In the genomic region with DNA sequence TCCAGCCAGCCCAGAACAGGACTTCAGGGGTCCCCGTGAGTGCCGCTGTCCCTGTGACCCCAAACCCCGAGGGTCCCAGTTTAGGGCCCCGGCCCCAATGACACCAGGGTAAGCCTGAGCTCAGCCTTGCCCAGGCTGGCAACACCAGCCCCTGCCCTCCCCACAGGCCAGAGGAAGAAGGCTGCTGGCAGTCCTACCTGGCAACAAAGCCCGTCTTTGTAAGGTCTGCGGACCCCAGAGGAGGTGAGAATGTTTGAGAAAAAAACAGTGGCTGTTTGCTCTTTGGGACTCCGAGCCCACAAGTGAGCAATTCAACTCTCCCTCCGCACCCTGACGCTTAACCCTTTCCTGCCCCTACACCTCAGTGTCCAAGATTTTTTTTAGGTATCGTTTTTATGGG, we compare ENCODE assay signal across 1 cellular context.
TF ChIP-seq lines count a peak whose summit lies in the region.

No MANE protein-coding gene starts in this region.

TF ChIP-seq in HepG2, 621 proteins besides CTCF, POLR2A, EP300 and RAD21 (continued from another document and continues in another):
- peak; percentile 98 for TF ChIP-seq HNRNPL (IDR thresholded peaks at IDR 0.05; ENCODE audit: low read depth, low read length)
- no peak for TF ChIP-seq ATM (IDR thresholded peaks at IDR 0.05; ENCODE audit: borderline replicate concordance)
- TF ChIP-seq, protein P1, sequence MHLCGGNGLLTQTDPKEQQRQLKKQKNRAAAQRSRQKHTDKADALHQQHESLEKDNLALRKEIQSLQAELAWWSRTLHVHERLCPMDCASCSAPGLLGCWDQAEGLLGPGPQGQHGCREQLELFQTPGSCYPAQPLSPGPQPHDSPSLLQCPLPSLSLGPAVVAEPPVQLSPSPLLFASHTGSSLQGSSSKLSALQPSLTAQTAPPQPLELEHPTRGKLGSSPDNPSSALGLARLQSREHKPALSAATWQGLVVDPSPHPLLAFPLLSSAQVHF (CRISPR knock-in tag; IDR thresholded peaks at IDR 0.05) = no peak
- TF ChIP-seq ZNF605 (CRISPR knock-in tag; IDR thresholded peaks at IDR 0.05) = peak; percentile 44; the same call in 1 of the 2 replicates
- TF ChIP-seq ZMAT3 (CRISPR knock-in tag; conservative IDR thresholded peaks at IDR 0.05) = no peak
- TF ChIP-seq, protein P2, sequence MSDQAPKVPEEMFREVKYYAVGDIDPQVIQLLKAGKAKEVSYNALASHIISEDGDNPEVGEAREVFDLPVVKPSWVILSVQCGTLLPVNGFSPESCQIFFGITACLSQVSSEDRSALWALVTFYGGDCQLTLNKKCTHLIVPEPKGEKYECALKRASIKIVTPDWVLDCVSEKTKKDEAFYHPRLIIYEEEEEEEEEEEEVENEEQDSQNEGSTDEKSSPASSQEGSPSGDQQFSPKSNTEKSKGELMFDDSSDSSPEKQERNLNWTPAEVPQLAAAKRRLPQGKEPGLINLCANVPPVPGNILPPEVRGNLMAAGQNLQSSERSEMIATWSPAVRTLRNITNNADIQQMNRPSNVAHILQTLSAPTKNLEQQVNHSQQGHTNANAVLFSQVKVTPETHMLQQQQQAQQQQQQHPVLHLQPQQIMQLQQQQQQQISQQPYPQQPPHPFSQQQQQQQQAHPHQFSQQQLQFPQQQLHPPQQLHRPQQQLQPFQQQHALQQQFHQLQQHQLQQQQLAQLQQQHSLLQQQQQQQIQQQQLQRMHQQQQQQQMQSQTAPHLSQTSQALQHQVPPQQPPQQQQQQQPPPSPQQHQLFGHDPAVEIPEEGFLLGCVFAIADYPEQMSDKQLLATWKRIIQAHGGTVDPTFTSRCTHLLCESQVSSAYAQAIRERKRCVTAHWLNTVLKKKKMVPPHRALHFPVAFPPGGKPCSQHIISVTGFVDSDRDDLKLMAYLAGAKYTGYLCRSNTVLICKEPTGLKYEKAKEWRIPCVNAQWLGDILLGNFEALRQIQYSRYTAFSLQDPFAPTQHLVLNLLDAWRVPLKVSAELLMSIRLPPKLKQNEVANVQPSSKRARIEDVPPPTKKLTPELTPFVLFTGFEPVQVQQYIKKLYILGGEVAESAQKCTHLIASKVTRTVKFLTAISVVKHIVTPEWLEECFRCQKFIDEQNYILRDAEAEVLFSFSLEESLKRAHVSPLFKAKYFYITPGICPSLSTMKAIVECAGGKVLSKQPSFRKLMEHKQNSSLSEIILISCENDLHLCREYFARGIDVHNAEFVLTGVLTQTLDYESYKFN (CRISPR knock-in tag; conservative IDR thresholded peaks at IDR 0.05) = peak; percentile 73
- no peak for TF ChIP-seq ZNF709 (CRISPR knock-in tag; IDR thresholded peaks at IDR 0.05)
- no peak for TF ChIP-seq ZNF446 (CRISPR knock-in tag; IDR thresholded peaks at IDR 0.05)
- TF ChIP-seq, protein P3, sequence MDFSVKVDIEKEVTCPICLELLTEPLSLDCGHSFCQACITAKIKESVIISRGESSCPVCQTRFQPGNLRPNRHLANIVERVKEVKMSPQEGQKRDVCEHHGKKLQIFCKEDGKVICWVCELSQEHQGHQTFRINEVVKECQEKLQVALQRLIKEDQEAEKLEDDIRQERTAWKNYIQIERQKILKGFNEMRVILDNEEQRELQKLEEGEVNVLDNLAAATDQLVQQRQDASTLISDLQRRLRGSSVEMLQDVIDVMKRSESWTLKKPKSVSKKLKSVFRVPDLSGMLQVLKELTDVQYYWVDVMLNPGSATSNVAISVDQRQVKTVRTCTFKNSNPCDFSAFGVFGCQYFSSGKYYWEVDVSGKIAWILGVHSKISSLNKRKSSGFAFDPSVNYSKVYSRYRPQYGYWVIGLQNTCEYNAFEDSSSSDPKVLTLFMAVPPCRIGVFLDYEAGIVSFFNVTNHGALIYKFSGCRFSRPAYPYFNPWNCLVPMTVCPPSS (IDR thresholded peaks at IDR 0.05) = no peak
- peak; percentile 56 for TF ChIP-seq FOXO1 (CRISPR knock-in tag; IDR thresholded peaks at IDR 0.05)
- peak; percentile 22; the same call in 1 of the 2 replicates for TF ChIP-seq ZNF430 (CRISPR knock-in tag; IDR thresholded peaks at IDR 0.05)
- peak; percentile 65 for TF ChIP-seq FOXA3 (CRISPR knock-in tag; IDR thresholded peaks at IDR 0.05)
- no peak for TF ChIP-seq ZNF143 (CRISPR knock-in tag; IDR thresholded peaks at IDR 0.05)
- peak; percentile 48 for TF ChIP-seq ETV5 (CRISPR knock-in tag; IDR thresholded peaks at IDR 0.05; ENCODE audit: borderline replicate concordance)
- peak; percentile 40; the same call in 1 of the 2 replicates for TF ChIP-seq NR2F2 (IDR thresholded peaks at IDR 0.05; ENCODE audit: borderline replicate concordance, low read depth)
- peak; percentile 48 for TF ChIP-seq FOSL2 (CRISPR knock-in tag; IDR thresholded peaks at IDR 0.05)
- peak; percentile 61 for TF ChIP-seq GATAD2A (CRISPR knock-in tag; IDR thresholded peaks at IDR 0.05)
- TF ChIP-seq ELF3 (CRISPR knock-in tag; IDR thresholded peaks at IDR 0.05) = 0 out of 2 replicates have a peak, but pooled peaks have one; percentile 9
- TF ChIP-seq, protein P4, sequence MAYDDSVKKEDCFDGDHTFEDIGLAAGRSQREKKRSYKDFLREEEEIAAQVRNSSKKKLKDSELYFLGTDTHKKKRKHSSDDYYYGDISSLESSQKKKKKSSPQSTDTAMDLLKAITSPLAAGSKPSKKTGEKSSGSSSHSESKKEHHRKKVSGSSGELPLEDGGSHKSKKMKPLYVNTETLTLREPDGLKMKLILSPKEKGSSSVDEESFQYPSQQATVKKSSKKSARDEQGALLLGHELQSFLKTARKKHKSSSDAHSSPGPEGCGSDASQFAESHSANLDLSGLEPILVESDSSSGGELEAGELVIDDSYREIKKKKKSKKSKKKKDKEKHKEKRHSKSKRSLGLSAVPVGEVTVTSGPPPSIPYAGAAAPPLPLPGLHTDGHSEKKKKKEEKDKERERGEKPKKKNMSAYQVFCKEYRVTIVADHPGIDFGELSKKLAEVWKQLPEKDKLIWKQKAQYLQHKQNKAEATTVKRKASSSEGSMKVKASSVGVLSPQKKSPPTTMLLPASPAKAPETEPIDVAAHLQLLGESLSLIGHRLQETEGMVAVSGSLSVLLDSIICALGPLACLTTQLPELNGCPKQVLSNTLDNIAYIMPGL (CRISPR knock-in tag; IDR thresholded peaks at IDR 0.05; ENCODE audit: borderline replicate concordance in 1 of 2, low read depth in 1 of 2) = peak; percentile 36 to 54; a peak in 2 of 4 replicates
- peak; percentile 45; the same call in 1 of the 2 replicates for TF ChIP-seq SOX5 (CRISPR knock-in tag; IDR thresholded peaks at IDR 0.05; ENCODE audit: borderline replicate concordance)
- TF ChIP-seq, protein P5, sequence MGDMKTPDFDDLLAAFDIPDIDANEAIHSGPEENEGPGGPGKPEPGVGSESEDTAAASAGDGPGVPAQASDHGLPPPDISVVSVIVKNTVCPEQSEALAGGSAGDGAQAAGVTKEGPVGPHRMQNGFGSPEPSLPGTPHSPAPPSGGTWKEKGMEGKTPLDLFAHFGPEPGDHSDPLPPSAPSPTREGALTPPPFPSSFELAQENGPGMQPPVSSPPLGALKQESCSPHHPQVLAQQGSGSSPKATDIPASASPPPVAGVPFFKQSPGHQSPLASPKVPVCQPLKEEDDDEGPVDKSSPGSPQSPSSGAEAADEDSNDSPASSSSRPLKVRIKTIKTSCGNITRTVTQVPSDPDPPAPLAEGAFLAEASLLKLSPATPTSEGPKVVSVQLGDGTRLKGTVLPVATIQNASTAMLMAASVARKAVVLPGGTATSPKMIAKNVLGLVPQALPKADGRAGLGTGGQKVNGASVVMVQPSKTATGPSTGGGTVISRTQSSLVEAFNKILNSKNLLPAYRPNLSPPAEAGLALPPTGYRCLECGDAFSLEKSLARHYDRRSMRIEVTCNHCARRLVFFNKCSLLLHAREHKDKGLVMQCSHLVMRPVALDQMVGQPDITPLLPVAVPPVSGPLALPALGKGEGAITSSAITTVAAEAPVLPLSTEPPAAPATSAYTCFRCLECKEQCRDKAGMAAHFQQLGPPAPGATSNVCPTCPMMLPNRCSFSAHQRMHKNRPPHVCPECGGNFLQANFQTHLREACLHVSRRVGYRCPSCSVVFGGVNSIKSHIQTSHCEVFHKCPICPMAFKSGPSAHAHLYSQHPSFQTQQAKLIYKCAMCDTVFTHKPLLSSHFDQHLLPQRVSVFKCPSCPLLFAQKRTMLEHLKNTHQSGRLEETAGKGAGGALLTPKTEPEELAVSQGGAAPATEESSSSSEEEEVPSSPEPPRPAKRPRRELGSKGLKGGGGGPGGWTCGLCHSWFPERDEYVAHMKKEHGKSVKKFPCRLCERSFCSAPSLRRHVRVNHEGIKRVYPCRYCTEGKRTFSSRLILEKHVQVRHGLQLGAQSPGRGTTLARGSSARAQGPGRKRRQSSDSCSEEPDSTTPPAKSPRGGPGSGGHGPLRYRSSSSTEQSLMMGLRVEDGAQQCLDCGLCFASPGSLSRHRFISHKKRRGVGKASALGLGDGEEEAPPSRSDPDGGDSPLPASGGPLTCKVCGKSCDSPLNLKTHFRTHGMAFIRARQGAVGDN (CRISPR knock-in tag; IDR thresholded peaks at IDR 0.05) = peak; percentile 41
- TF ChIP-seq GATAD1 (CRISPR knock-in tag; IDR thresholded peaks at IDR 0.05) = peak; percentile 33; the same call in 1 of the 2 replicates
- TF ChIP-seq KLF16 (CRISPR knock-in tag; IDR thresholded peaks at IDR 0.05) = 0 out of 4 replicates have a peak, but pooled peaks of 1 of the 2 experiments have one; percentile 26
- TF ChIP-seq ZNF317 (CRISPR knock-in tag; IDR thresholded peaks at IDR 0.05) = 0 out of 2 replicates have a peak, but pooled peaks have one; percentile 21
- TF ChIP-seq, protein P6, sequence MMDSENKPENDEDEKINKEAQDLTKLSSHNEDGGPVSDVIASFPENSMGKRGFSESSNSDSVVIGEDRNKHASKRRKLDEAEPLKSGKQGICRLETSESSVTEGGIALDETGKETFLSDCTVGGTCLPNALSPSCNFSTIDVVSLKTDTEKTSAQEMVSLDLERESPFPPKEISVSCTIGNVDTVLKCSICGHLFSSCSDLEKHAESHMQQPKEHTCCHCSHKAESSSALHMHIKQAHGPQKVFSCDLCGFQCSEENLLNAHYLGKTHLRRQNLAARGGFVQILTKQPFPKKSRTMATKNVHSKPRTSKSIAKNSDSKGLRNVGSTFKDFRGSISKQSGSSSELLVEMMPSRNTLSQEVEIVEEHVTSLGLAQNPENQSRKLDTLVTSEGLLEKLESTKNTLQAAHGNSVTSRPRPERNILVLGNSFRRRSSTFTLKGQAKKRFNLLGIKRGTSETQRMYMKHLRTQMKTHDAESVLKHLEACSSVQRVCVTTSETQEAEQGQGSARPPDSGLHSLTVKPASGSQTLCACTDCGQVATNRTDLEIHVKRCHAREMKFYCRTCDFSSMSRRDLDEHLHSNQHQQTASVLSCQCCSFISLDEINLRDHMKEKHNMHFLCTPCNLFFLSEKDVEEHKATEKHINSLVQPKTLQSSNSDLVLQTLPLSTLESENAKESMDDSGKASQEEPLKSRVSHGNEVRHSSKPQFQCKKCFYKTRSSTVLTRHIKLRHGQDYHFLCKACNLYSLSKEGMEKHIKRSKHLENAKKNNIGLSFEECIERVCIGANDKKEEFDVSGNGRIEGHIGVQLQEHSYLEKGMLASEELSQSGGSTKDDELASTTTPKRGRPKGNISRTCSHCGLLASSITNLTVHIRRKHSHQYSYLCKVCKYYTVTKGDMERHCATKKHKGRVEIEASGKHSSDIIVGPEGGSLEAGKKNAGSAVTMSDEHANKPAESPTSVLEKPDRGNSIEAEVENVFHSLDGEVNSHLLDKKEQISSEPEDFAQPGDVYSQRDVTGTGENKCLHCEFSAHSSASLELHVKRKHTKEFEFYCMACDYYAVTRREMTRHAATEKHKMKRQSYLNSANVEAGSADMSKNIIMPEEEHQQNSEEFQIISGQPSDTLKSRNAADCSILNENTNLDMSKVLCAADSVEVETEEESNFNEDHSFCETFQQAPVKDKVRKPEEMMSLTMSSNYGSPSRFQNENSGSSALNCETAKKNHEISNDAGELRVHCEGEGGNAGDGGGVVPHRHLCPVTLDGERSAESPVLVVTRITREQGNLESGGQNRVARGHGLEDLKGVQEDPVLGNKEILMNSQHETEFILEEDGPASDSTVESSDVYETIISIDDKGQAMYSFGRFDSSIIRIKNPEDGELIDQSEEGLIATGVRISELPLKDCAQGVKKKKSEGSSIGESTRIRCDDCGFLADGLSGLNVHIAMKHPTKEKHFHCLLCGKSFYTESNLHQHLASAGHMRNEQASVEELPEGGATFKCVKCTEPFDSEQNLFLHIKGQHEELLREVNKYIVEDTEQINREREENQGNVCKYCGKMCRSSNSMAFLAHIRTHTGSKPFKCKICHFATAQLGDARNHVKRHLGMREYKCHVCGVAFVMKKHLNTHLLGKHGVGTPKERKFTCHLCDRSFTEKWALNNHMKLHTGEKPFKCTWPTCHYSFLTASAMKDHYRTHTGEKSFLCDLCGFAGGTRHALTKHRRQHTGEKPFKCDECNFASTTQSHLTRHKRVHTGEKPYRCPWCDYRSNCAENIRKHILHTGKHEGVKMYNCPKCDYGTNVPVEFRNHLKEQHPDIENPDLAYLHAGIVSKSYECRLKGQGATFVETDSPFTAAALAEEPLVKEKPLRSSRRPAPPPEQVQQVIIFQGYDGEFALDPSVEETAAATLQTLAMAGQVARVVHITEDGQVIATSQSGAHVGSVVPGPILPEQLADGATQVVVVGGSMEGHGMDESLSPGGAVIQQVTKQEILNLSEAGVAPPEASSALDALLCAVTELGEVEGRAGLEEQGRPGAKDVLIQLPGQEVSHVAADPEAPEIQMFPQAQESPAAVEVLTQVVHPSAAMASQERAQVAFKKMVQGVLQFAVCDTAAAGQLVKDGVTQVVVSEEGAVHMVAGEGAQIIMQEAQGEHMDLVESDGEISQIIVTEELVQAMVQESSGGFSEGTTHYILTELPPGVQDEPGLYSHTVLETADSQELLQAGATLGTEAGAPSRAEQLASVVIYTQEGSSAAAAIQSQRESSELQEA (CRISPR knock-in tag; IDR thresholded peaks at IDR 0.05; ENCODE audit: not compliant biosample characterization) = no peak
- TF ChIP-seq SCMH1 (CRISPR knock-in tag; IDR thresholded peaks at IDR 0.05; ENCODE audit: borderline replicate concordance) = no peak
- TF ChIP-seq NR2F6 (IDR thresholded peaks at IDR 0.05) = peak; percentile 57; the same call in 1 of the 2 replicates
- 0 out of 2 replicates have a peak, but pooled peaks have one; percentile 51 for TF ChIP-seq NR2F6 (CRISPR knock-in tag; IDR thresholded peaks at IDR 0.05)
- TF ChIP-seq, protein P7, sequence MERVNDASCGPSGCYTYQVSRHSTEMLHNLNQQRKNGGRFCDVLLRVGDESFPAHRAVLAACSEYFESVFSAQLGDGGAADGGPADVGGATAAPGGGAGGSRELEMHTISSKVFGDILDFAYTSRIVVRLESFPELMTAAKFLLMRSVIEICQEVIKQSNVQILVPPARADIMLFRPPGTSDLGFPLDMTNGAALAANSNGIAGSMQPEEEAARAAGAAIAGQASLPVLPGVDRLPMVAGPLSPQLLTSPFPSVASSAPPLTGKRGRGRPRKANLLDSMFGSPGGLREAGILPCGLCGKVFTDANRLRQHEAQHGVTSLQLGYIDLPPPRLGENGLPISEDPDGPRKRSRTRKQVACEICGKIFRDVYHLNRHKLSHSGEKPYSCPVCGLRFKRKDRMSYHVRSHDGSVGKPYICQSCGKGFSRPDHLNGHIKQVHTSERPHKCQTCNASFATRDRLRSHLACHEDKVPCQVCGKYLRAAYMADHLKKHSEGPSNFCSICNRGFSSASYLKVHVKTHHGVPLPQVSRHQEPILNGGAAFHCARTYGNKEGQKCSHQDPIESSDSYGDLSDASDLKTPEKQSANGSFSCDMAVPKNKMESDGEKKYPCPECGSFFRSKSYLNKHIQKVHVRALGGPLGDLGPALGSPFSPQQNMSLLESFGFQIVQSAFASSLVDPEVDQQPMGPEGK (CRISPR knock-in tag; IDR thresholded peaks at IDR 0.05) = peak; percentile 70
- TF ChIP-seq ZNF556 (CRISPR knock-in tag; IDR thresholded peaks at IDR 0.05; ENCODE audit: borderline replicate concordance) = peak; percentile 24; the same call in 1 of the 2 replicates
- TF ChIP-seq HCFC1 (IDR thresholded peaks at IDR 0.05; ENCODE audit: low read depth, low read length) = no peak
